Comparison of ENCODE assay signal across 26 cellular contexts in genomic region chrX:150533863-150534262, GRCh38.
"Had no signal": no experiment of that assay in that cellular context is flagged by ENCODE, and none has a peak within 500 bp of the region (broad histone marks: within the 10 kb centered on the region; RNA-seq: fewer than 3 reads in every experiment).

No MANE protein-coding gene starts in this region.

- H3K4me3 ChIP-seq: colonic mucosa, gastrocnemius medialis, left ventricle myocardium inferior, lung, mucosa of descending colon, right lobe of liver, transverse colon had no signal

- H3K27ac ChIP-seq: colonic mucosa, gastrocnemius medialis, left ventricle myocardium inferior, right lobe of liver, transverse colon had no signal

- H3K36me3 ChIP-seq: colonic mucosa, gastrocnemius medialis, left ventricle myocardium inferior, right lobe of liver, transverse colon had no signal

- H3K27me3 ChIP-seq: colonic mucosa, gastrocnemius medialis, right lobe of liver, transverse colon had no signal

- DNase-seq: activated CD4-positive, alpha-beta T cell treated with anti-CD3 and anti-CD28 coated beads, Interleukin-2, amount 10 ng/mL, durations not matched to agents 7 days and 5 days; activated CD4-positive, CD25-positive, alpha-beta regulatory T cell treated with anti-CD3 and anti-CD28 coated beads, Interleukin-2, amount 50 U/mL, for 72 hours; activated CD8-positive, alpha-beta T cell treated with anti-CD3 and anti-CD28 coated beads for 36 hours; activated gamma-delta T cell treated with Interleukin-2 at 50 U/mL for 16 hours; activated naive CD4-positive, alpha-beta T cell treated with anti-CD3 and anti-CD28 coated beads, Interleukin-2, amount 50 U/mL, for 16 hours; activated T-cell treated with anti-CD3 and anti-CD28 coated beads, Interleukin-2, amount 50 U/mL, for 4 hours; amygdala; cerebellar nuclear complex; colonic mucosa; effector CD8-positive, alpha-beta T cell; erythroblast; gastrocnemius medialis; glutamatergic neuron; left ventricle myocardium inferior; mucosa of descending colon; posterior cingulate gyrus; right lobe of liver; stimulated activated CD4-positive, alpha-beta T cell treated with anti-CD3 and anti-CD28 coated beads, Interleukin-2, amount 100 ng/mL, for 48 hours; stimulated activated naive CD4-positive, alpha-beta T cell treated with Interleukin-2 at 50 U/mL for 16 hours; T1000; transverse colon had no signal

- FAIRE-seq: endometrium, islet of Langerhans had no signal

- ATAC-seq: activated CD8-positive, alpha-beta T cell treated with anti-CD3 and anti-CD28 coated beads for 36 hours; activated T-cell treated with anti-CD3 and anti-CD28 coated beads, Interleukin-2, amount 50 U/mL, for 4 hours; activated T-helper 17 cell treated with anti-CD3 and anti-CD28 coated beads, Interleukin-2, amount 50 U/mL, for 72 hours; gastrocnemius medialis; mucosa of descending colon; natural killer cell treated with Interleukin-12 subunit alpha and Interleukin-12 subunit beta and Interleukin-15 and Interleukin-18, amount 100 ng/mL, for 72 hours; right lobe of liver had no signal

- H3K9me3 ChIP-seq: colonic mucosa, mucosa of descending colon, right lobe of liver, transverse colon had no signal

- H3K4me1 ChIP-seq: colonic mucosa, gastrocnemius medialis, left ventricle myocardium inferior, right lobe of liver, transverse colon had no signal
